In the genomic region with DNA sequence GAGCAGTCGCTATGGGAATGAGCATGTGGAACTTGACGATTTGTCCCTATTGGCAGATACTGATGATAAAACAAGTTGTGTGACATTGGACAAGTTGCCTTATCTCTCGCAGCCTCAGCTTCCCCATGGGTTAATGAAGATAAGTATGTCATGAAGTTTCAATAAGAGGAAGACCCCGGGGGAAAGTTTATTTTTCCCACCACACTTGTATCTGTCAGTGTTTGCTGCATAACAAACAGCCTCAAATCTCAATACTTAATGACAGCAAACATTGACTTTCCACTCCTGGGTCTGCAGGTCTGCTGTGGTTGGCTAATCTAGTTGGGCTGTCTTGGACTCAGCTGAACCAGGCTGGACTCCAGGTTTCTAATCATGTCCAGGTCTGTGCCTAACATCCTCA, we compare ENCODE assay signal across 15 cellular contexts.
"Had no signal": no experiment of that assay in that cellular context is flagged by ENCODE, and none has a peak within 500 bp of the region (broad histone marks: within the 10 kb centered on the region; RNA-seq: fewer than 3 reads in every experiment).

No MANE protein-coding gene starts in this region.

- H3K27ac Mint-ChIP-seq: activated naive CD8-positive, alpha-beta T cell treated with anti-CD3 and anti-CD28 coated beads, Interleukin-2, amount 10 ng/mL, durations not matched to agents 7 days and 5 days; activated T-helper 1 cell treated with anti-CD3 and anti-CD28 coated beads, Interleukin-12 subunit alpha, Interleukin-12 subunit beta, Interleukin-2, Interleukin-4 antibody, amounts not matched to agents 30 ng/mL and 10 ng/mL and 1 ng/mL, durations not matched to agents 14 hours and 24 hours and 36 hours; neural progenitor cell had no signal

- H3K4me3 ChIP-seq: body of pancreas, heart left ventricle, left lung, neural progenitor cell, ovary, tibial artery had no signal

- H3K4me3 Mint-ChIP-seq: activated naive CD8-positive, alpha-beta T cell treated with anti-CD3 and anti-CD28 coated beads, Interleukin-2, amount 10 ng/mL, durations not matched to agents 7 days and 5 days; activated T-helper 1 cell treated with anti-CD3 and anti-CD28 coated beads, Interleukin-12 subunit alpha, Interleukin-12 subunit beta, Interleukin-2, Interleukin-4 antibody, amounts not matched to agents 30 ng/mL and 10 ng/mL and 1 ng/mL, durations not matched to agents 14 hours and 24 hours and 36 hours; neural progenitor cell had no signal

- H3K36me3 ChIP-seq: heart left ventricle, left lung, neural progenitor cell, ovary, tibial artery had no signal

- H3K36me3 Mint-ChIP-seq: neural progenitor cell had no signal

- H3K9me3 ChIP-seq: body of pancreas, left lung, ovary, tibial artery had no signal

- DNase-seq: activated CD4-positive, alpha-beta T cell treated with anti-CD3 and anti-CD28 coated beads, Interleukin-2, amount 50 U/mL, for 4 hours; activated CD4-positive, CD25-positive, alpha-beta regulatory T cell treated with anti-CD3 and anti-CD28 coated beads, Interleukin-2, amount 50 U/mL, for 72 hours; activated naive CD8-positive, alpha-beta T cell treated with anti-CD3 and anti-CD28 coated beads, Interleukin-2, amount 10 ng/mL, durations not matched to agents 7 days and 5 days; body of pancreas; caudate nucleus; heart left ventricle; left lung; ovary; stimulated activated CD4-positive, alpha-beta T cell treated with anti-CD3 and anti-CD28 coated beads, Interleukin-4, amount 100 ng/mL, for 24 hours; stimulated activated naive CD4-positive, alpha-beta T cell treated with Interleukin-2 at 50 U/mL for 16 hours; tibial artery had no signal

- H3K27me3 ChIP-seq: body of pancreas, heart left ventricle, left lung, neural progenitor cell, ovary had no signal

- H3K9me3 Mint-ChIP-seq: activated naive CD8-positive, alpha-beta T cell treated with anti-CD3 and anti-CD28 coated beads, Interleukin-2, amount 10 ng/mL, durations not matched to agents 7 days and 5 days; activated T-helper 1 cell treated with anti-CD3 and anti-CD28 coated beads, Interleukin-12 subunit alpha, Interleukin-12 subunit beta, Interleukin-2, Interleukin-4 antibody, amounts not matched to agents 30 ng/mL and 10 ng/mL and 1 ng/mL, durations not matched to agents 14 hours and 24 hours and 36 hours had no signal

- H3K27me3 Mint-ChIP-seq: activated naive CD8-positive, alpha-beta T cell treated with anti-CD3 and anti-CD28 coated beads, Interleukin-2, amount 10 ng/mL, durations not matched to agents 7 days and 5 days had no signal

- H3K4me1 ChIP-seq: body of pancreas, neural progenitor cell had no signal

- H3K27ac ChIP-seq: body of pancreas, heart left ventricle, left lung, neural progenitor cell, ovary, tibial artery had no signal

- ATAC-seq: body of pancreas, heart left ventricle, left lung, sciatic nerve, SK-N-SH treated with all-trans-retinoic acid at 6 μM for 48 hours had no signal
